1 cellular context compared by ENCODE assay signal in genomic region chr3:44235604-44236484, GRCh38.
TF ChIP-seq lines count a peak whose summit lies in the region.

No MANE protein-coding gene starts in this region.

TF ChIP-seq in GM12878, 131 proteins besides CTCF, POLR2A, EP300 and RAD21 (continued from another document):
- TF ChIP-seq ATF3 (IDR thresholded peaks at IDR 0.05; ENCODE audit: borderline replicate concordance, extremely low read depth, low read depth, low read length) (peak; percentile 35; the same call in 1 of the 2 replicates), SREBF1 (IDR thresholded peaks at IDR 0.05; ENCODE audit: low read length) (no peak), PAX5 (IDR thresholded peaks at IDR 0.05; ENCODE audit: borderline replicate concordance, low read depth, low read length) (no peak), EZH2 (IDR thresholded peaks at IDR 0.05; ENCODE audit: borderline replicate concordance, control insufficient read depth, low read depth, low read length) (no peak)
